ENCODE assay signal across 1 cellular context in genomic region chr12:57434517-57435223, GRCh38.
TF ChIP-seq lines count a peak whose summit lies in the region.

TSS of gene INHBC (plus strand) at chr12:57434784. CDS start at chr12:57434887, 103 bp downstream.

TF ChIP-seq in HepG2, 621 proteins besides CTCF, POLR2A, EP300 and RAD21 (continued from another document and continues in another):
- TF ChIP-seq ZNF646 (CRISPR knock-in tag; IDR thresholded peaks at IDR 0.05) (no peak), ZFP36L1 (CRISPR knock-in tag; IDR thresholded peaks at IDR 0.05) (no peak; the same call in 1 of the 2 replicates), GFI1 (CRISPR knock-in tag; IDR thresholded peaks at IDR 0.05; ENCODE audit: borderline replicate concordance) (no peak), NFYB (CRISPR knock-in tag; IDR thresholded peaks at IDR 0.05) (no peak), ZNF18 (CRISPR knock-in tag; IDR thresholded peaks at IDR 0.05; ENCODE audit: insufficient replicate concordance) (peak; percentile 62), NFRKB (IDR thresholded peaks at IDR 0.05) (no peak), AKNA (CRISPR knock-in tag; IDR thresholded peaks at IDR 0.05; ENCODE audit: borderline replicate concordance) (no peak), ZNF318 (CRISPR knock-in tag; IDR thresholded peaks at IDR 0.05) (no peak), ZNF605 (CRISPR knock-in tag; IDR thresholded peaks at IDR 0.05) (no peak; the same call in 1 of the 2 replicates), ZNF30 (CRISPR knock-in tag; IDR thresholded peaks at IDR 0.05) (no peak), ZNF660 (CRISPR knock-in tag; IDR thresholded peaks at IDR 0.05; ENCODE audit: borderline replicate concordance, low read depth) (no peak), NONO (IDR thresholded peaks at IDR 0.05) (no peak), NONO (CRISPR knock-in tag; conservative IDR thresholded peaks at IDR 0.05) (no peak), KLF6 (CRISPR knock-in tag; IDR thresholded peaks at IDR 0.05) (no peak), ZNF703 (CRISPR knock-in tag; IDR thresholded peaks at IDR 0.05; ENCODE audit: borderline replicate concordance) (no peak), ZMYM2 (CRISPR knock-in tag; IDR thresholded peaks at IDR 0.05) (no peak), DDIT3 (CRISPR knock-in tag; IDR thresholded peaks at IDR 0.05) (no peak), SAFB2 (CRISPR knock-in tag; IDR thresholded peaks at IDR 0.05; ENCODE audit: borderline replicate concordance, low read depth) (no peak; the same call in 1 of the 2 replicates), NR0B2 (CRISPR knock-in tag; IDR thresholded peaks at IDR 0.05) (peak; percentile 47; the same call in 1 of the 2 replicates), YY1 (IDR thresholded peaks at IDR 0.05; ENCODE audit: insufficient read depth, insufficient replicate concordance, low read depth, low read length) (no peak), ZBTB21 (CRISPR knock-in tag; IDR thresholded peaks at IDR 0.05) (no peak), ZFP36 (IDR thresholded peaks at IDR 0.05; ENCODE audit: borderline replicate concordance, low read depth, low read length, partially characterized antibody) (no peak), ZNF790 (CRISPR knock-in tag; IDR thresholded peaks at IDR 0.05; ENCODE audit: borderline replicate concordance) (no peak), ZFP36L2 (CRISPR knock-in tag; IDR thresholded peaks at IDR 0.05) (no peak), TARDBP (CRISPR knock-in tag; IDR thresholded peaks at IDR 0.05) (no peak; the same call in 1 of the 2 replicates), SNRNP70 (IDR thresholded peaks at IDR 0.05; ENCODE audit: low read depth, low read length) (no peak), ZFP82 (CRISPR knock-in tag; IDR thresholded peaks at IDR 0.05; ENCODE audit: borderline replicate concordance) (no peak), ZNF740 (CRISPR knock-in tag; IDR thresholded peaks at IDR 0.05) (no peak), ZNF772 (CRISPR knock-in tag; IDR thresholded peaks at IDR 0.05) (no peak), ZNF446 (CRISPR knock-in tag; IDR thresholded peaks at IDR 0.05) (no peak), MAF1 (CRISPR knock-in tag; IDR thresholded peaks at IDR 0.05; ENCODE audit: borderline replicate concordance) (no peak), ZNF556 (CRISPR knock-in tag; IDR thresholded peaks at IDR 0.05; ENCODE audit: borderline replicate concordance) (no peak), FOXK1 (CRISPR knock-in tag; IDR thresholded peaks at IDR 0.05; ENCODE audit: borderline replicate concordance, low read depth) (peak; percentile 19; the same call in 1 of the 2 replicates), ZNF619 (CRISPR knock-in tag; IDR thresholded peaks at IDR 0.05) (no peak), ZNF747 (CRISPR knock-in tag; IDR thresholded peaks at IDR 0.05; ENCODE audit: borderline replicate concordance) (no peak), DPF2 (CRISPR knock-in tag; IDR thresholded peaks at IDR 0.05; ENCODE audit: borderline replicate concordance, low read depth) (no peak), E2F5 (CRISPR knock-in tag; conservative IDR thresholded peaks at IDR 0.05) (no peak)
